9 cellular contexts compared by ENCODE assay signal in genomic region chr7:19663816-19664531, GRCh38. TPM values are rescaled to one million over a fixed set of nuclear protein-coding genes. Genes with fewer than 3 reads are reported as not detected.
DNase-seq lines count a peak whose midpoint lies in the region; ATAC-seq and TF ChIP-seq lines count a peak whose summit lies in the region.
"Had no signal": no experiment of that assay in that cellular context is flagged by ENCODE, and none has a peak within 500 bp of the region (broad histone marks: within the 10 kb centered on the region; RNA-seq: fewer than 3 reads in every experiment).

No MANE protein-coding gene starts in this region.

- no peaks in the 10 kb centered on the region for H3K36me3 ChIP-seq in OCI-LY3 (replicated peaks; ENCODE audit: low read depth, low read length)
- no peaks in the 10 kb centered on the region for H3K36me3 ChIP-seq in GM23338 (ENCODE audit: insufficient read depth)

- H3K79me2 ChIP-seq in OCI-LY3 (ENCODE audit: low read length) (no peaks in the 10 kb centered on the region), GM23338 (replicated peaks; ENCODE audit: insufficient read depth) (no peaks in the 10 kb centered on the region)

- no peak overlapping the region for H3K27ac ChIP-seq in OCI-LY3 (ENCODE audit: low read length)
- no peak overlapping the region for H3K27ac ChIP-seq in GM23338 (ENCODE audit: low read depth)

- H3K9me3 ChIP-seq in OCI-LY3 (ENCODE audit: insufficient read depth, low read length), result no peaks in the 10 kb centered on the region

- no peak overlapping the region for H3K4me3 ChIP-seq in OCI-LY3 (ENCODE audit: low read length)
- H3K4me3 ChIP-seq in GM23338, result no peak overlapping the region

- H3K9ac ChIP-seq in OCI-LY3 (ENCODE audit: low read length), result no peak overlapping the region

- TF ChIP-seq CTCF in OCI-LY3 (IDR thresholded peaks at IDR 0.05; ENCODE audit: low read depth, low read length), result no peak
- TF ChIP-seq CTCF in GM23338 (conservative IDR thresholded peaks at IDR 0.05; ENCODE audit: low read depth in 2 of 2), result no peak

- no peak overlapping the region for H3K27ac Mint-ChIP-seq in GM23338

- peak; percentile 95 for DNase-seq in DMS53 (lab: John Stamatoyannopoulos, UW)
- no peak for DNase-seq in glomerular visceral epithelial cell (ENCODE audit: extremely low spot score)
- no peak for DNase-seq in GM23338 (ENCODE audit: low spot score)
- DNase-seq in pons (ENCODE audit: low spot score), result no peak
- DNase-seq in activated CD4-positive, alpha-beta T cell treated with anti-CD3 and anti-CD28 coated beads for 1 hour, result no peak
- DNase-seq: SW 1271 had no signal

- H4K20me1 ChIP-seq in OCI-LY3 (ENCODE audit: insufficient read depth, low read length), result no peaks in the 10 kb centered on the region
- no peaks in the 10 kb centered on the region for H4K20me1 ChIP-seq in GM23338 (replicated peaks; ENCODE audit: insufficient read depth)

- no peak overlapping the region for H2AFZ ChIP-seq in OCI-LY3 (ENCODE audit: low read depth, low read length)
- no peak overlapping the region for H2AFZ ChIP-seq in GM23338

- H3K9me3 Mint-ChIP-seq in GM23338, result no peaks in the 10 kb centered on the region

- H3K4me1 Mint-ChIP-seq in GM23338, result no peaks in the 10 kb centered on the region

- H3K4me2 ChIP-seq in OCI-LY3 (ENCODE audit: low read length) (peak overlapping the region; percentile 55), GM23338 (no peak overlapping the region)

- no peaks in the 10 kb centered on the region for H3K9me2 ChIP-seq in GM23338 (ENCODE audit: insufficient read depth)

- H3K4me3 Mint-ChIP-seq in GM23338, result no peak overlapping the region

- peaks cover 2% of the 10 kb centered on the region for H3K27me3 Mint-ChIP-seq in GM23338 (ENCODE audit: insufficient read depth, low read depth, poor library complexity)

- peak; percentile 91 for ATAC-seq in GM19438 (IDR thresholded peaks at IDR 0.05; ENCODE audit: low read depth, unreplicated experiment)
- ATAC-seq in HG03139 (IDR thresholded peaks at IDR 0.05; ENCODE audit: unreplicated experiment), result peak; percentile 82
- no peak for ATAC-seq in GM23338

- H3F3A ChIP-seq in GM23338 (replicated peaks; ENCODE audit: low read depth), result no peaks in the 10 kb centered on the region

- peaks cover 22% of the 10 kb centered on the region for H3K4me1 ChIP-seq in OCI-LY3 (ENCODE audit: low read length)
- no peaks in the 10 kb centered on the region for H3K4me1 ChIP-seq in GM23338 (ENCODE audit: insufficient read depth)

- H3K36me3 Mint-ChIP-seq in GM23338 (ENCODE audit: low read depth), result no peaks in the 10 kb centered on the region

- H3K27me3 ChIP-seq in OCI-LY3 (ENCODE audit: low read depth, low read length), result no peaks in the 10 kb centered on the region
- H3K27me3 ChIP-seq in GM23338 (ENCODE audit: insufficient read depth), result no peaks in the 10 kb centered on the region

TF ChIP-seq in GM23338, 12 proteins besides CTCF, POLR2A, EP300 and RAD21:
- TF ChIP-seq ETS1 (IDR thresholded peaks at IDR 0.05) (no peak), ZNF462 (CRISPR knock-in tag; IDR thresholded peaks at IDR 0.05) (no peak), EZH2phosphoT487 (IDR thresholded peaks at IDR 0.05; ENCODE audit: unreplicated experiment) (no peak), CREB1 (CRISPR knock-in tag; IDR thresholded peaks at IDR 0.05; ENCODE audit: low read depth) (no peak), STAT1 (IDR thresholded peaks at IDR 0.05; ENCODE audit: unreplicated experiment) (no peak), REST (IDR thresholded peaks at IDR 0.05; ENCODE audit: unreplicated experiment) (no peak)
TF ChIP-seq in GM23338: peak in this region for 0.

RNA-seq across cellular contexts. Expression of gene POLR1F, which starts 44.9 kb away (rescaled TPM):
- 35.2 and 38.1 TPM in 2 replicates for total RNA-seq in GM23338 (2014; rRNA removed; shearing (Covaris generic))
- polyA plus RNA-seq in GM23338 (2016; fragmentation: Nextera tagmentation; extraction: Ambion mirVana), result 89.3 and 99.9 TPM in 2 replicates
